8 cellular contexts compared by ENCODE assay signal in genomic region chr5:102223542-102224444, GRCh38.
DNase-seq lines count a peak whose midpoint lies in the region; ATAC-seq and TF ChIP-seq lines count a peak whose summit lies in the region.

No MANE protein-coding gene starts in this region.

- no peaks in the 10 kb centered on the region for H3K4me1 Mint-ChIP-seq in T-helper 17 cell

- no peaks in the 10 kb centered on the region for H3K36me3 ChIP-seq in body of pancreas (replicated peaks in 1 of 2; ENCODE audit: insufficient read depth in 1 of 2, low read depth in 2 of 2)
- no peaks in the 10 kb centered on the region for H3K36me3 ChIP-seq in mucosa of descending colon (ENCODE audit: low read depth)
- H3K36me3 ChIP-seq in MG63 = no peaks in the 10 kb centered on the region

- intact Hi-C loops in body of pancreas (cut with DNase I) (no loop called here), mucosa of descending colon (cut with DNase I, micrococcal nuclease) (loop anchor here in 1 of 2 donors (10.0 kb wide), 1 partner anchor 279 kb away; no protein-coding TSS in a partner anchor)

- DNase-seq in GM04503 (ENCODE audit: low read depth) = peak; percentile 1
- peak; percentile 46 for DNase-seq in NCI-H146 (lab: John Stamatoyannopoulos, UW)
- peak in 1 of 4 donors; percentile 6 for DNase-seq in body of pancreas
- peak in 1 of 3 donors; percentile 38 for DNase-seq in mucosa of descending colon
- DNase-seq in T-helper 17 cell = no peak
- no peak for DNase-seq in MG63
- no peak for DNase-seq in activated CD8-positive, alpha-beta memory T cell treated with anti-CD3 and anti-CD28 coated beads, Interleukin-2, amount 50 U/mL, for 48 hours

- no peak for TF ChIP-seq POLR2A in body of pancreas (IDR thresholded peaks at IDR 0.05)

- peaks cover 7% of the 10 kb centered on the region for H3K27me3 Mint-ChIP-seq in T-helper 17 cell

- TF ChIP-seq CTCF in body of pancreas (IDR thresholded peaks at IDR 0.05) (peak in 6 of 7 experiments; percentile 50 to 82 (median 72)), mucosa of descending colon (IDR thresholded peaks at IDR 0.05) (peak; percentile 49)

- no peak overlapping the region for H3K27ac Mint-ChIP-seq in T-helper 17 cell

- ATAC-seq in GM21529 (IDR thresholded peaks at IDR 0.05; ENCODE audit: unreplicated experiment) (peak; percentile 70), body of pancreas (no peak), mucosa of descending colon (peak; percentile 43), T-helper 17 cell (no peak)

- H3K9me3 ChIP-seq in body of pancreas (no peaks in the 10 kb centered on the region), mucosa of descending colon (peaks cover 6% of the 10 kb centered on the region), T-helper 17 cell (ENCODE audit: control insufficient read depth, low read length, poor library complexity, severe bottlenecking) (no peaks in the 10 kb centered on the region), MG63 (peaks cover 6% of the 10 kb centered on the region; the same call in 1 of the 2 replicates)

- no peaks in the 10 kb centered on the region for H3K27me3 ChIP-seq in body of pancreas
- H3K27me3 ChIP-seq in MG63 = no peaks in the 10 kb centered on the region

- WGBS in body of pancreas, 2 donors = 34 to 50% methylated on average over 5 of the region's 5 CpGs

- no peaks in the 10 kb centered on the region for H3K36me3 Mint-ChIP-seq in T-helper 17 cell (ENCODE audit: low read depth)

- H3K4me3 ChIP-seq in body of pancreas (no peak overlapping the region), mucosa of descending colon (no peak overlapping the region), MG63 (no peak overlapping the region)

- peaks cover 8% of the 10 kb centered on the region for H3K4me1 ChIP-seq in body of pancreas
- H3K4me1 ChIP-seq in mucosa of descending colon (ENCODE audit: low read depth) = no peaks in the 10 kb centered on the region

- H3K27ac ChIP-seq in body of pancreas = no peak overlapping the region

- H3K4me3 Mint-ChIP-seq in T-helper 17 cell = no peak overlapping the region

Comparison
In these comparisons a context has a peak if more than half of its experiments do, and no peak if none do; other contexts are left out.
1. DNase-seq: peak in GM04503 (single experiment) and NCI-H146 (single experiment); none in T-helper 17 cell (0 of 3), MG63 (single experiment) and activated CD8-positive, alpha-beta memory T cell treated with anti-CD3 and anti-CD28 coated beads, Interleukin-2, amount 50 U/mL, for 48 hours (single experiment).
2. ATAC-seq: peak in GM21529 (single experiment) and mucosa of descending colon (single experiment); none in body of pancreas (single experiment) and T-helper 17 cell (single experiment).